12 cellular contexts compared by ENCODE assay signal in the genomic region with DNA sequence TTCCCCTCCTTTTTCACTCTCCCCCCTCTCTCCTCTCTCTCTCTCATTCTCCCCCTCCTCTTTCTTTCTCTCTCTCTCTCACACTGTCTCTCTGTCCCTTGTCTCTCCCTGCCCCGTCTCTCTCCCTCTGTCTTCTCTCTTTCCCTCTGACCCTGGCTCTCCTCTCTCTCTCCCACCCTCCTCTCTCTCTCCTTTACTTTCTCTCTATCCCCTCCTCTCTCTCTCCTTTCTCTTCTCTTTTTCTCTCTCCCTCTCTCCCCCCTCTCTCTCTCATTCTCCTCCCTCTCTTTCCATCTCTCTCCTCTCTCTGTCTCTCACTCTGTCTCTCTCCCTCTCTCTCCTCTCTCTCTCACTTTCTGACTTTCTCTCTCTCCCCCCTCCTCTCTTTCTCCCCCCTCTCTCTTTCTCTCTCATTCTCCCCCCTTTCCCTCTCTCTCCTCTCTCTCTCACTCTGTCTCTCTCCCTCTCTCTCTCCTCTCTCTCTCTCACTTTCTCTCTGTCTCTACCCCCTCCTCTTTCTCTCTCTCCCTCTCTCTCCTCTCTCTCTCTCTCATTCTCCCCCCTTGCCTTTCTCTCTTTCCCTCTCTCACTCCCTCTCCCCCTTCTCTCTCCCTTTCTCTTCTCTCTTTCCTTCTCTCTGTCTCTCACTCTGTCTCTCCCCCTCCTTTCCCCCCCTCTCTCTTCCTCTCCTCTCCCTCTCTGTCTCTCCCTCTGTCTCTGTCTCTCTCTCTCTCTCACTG. TPM values are rescaled to one million over a fixed set of nuclear protein-coding genes. Genes with fewer than 3 reads are reported as not detected.
DNase-seq lines count a peak whose midpoint lies in the region; ATAC-seq, FAIRE-seq and TF ChIP-seq lines count a peak whose summit lies in the region.
"Had no signal": no experiment of that assay in that cellular context is flagged by ENCODE, and none has a peak within 500 bp of the region (broad histone marks: within the 10 kb centered on the region; RNA-seq: fewer than 3 reads in every experiment).

No MANE protein-coding gene starts in this region.

- no peak overlapping the region for H3K9ac ChIP-seq in iPS-20b (ENCODE audit: low read depth, low read length)

- no peaks in the 10 kb centered on the region for H3K9me3 Mint-ChIP-seq in stimulated activated naive CD8-positive, alpha-beta T cell treated with anti-CD3 and anti-CD28 coated beads, Interleukin-15, Interleukin-2, amounts not matched to agents 100 ng/mL and 50 ng/mL, for 24 hours
- H3K9me3 Mint-ChIP-seq in activated T-helper 1 cell treated with anti-CD3 and anti-CD28 coated beads, Interleukin-12 subunit alpha, Interleukin-12 subunit beta, Interleukin-2, Interleukin-4 antibody, amounts not matched to agents 30 ng/mL and 10 ng/mL and 1 ng/mL, durations not matched to agents 14 hours and 24 hours and 36 hours = no peaks in the 10 kb centered on the region
- H3K9me3 Mint-ChIP-seq in type B pancreatic cell = no peaks in the 10 kb centered on the region
- H3K9me3 Mint-ChIP-seq: HFFc6 had no signal

- H3K36me3 ChIP-seq in iPS-20b (ENCODE audit: insufficient read depth, low read depth, low read length) (no peaks in the 10 kb centered on the region), small intestine (ENCODE audit: control insufficient read depth in 2 of 2, insufficient read depth in 2 of 2, low read length in 2 of 2) (no peaks in the 10 kb centered on the region)
- H3K36me3 ChIP-seq: BE2C had no signal

- no peaks in the 10 kb centered on the region for H3K36me3 Mint-ChIP-seq in stimulated activated naive CD8-positive, alpha-beta T cell treated with anti-CD3 and anti-CD28 coated beads, Interleukin-15, Interleukin-2, amounts not matched to agents 100 ng/mL and 50 ng/mL, for 24 hours (ENCODE audit: low read depth)
- H3K36me3 Mint-ChIP-seq in activated T-helper 1 cell treated with anti-CD3 and anti-CD28 coated beads, Interleukin-12 subunit alpha, Interleukin-12 subunit beta, Interleukin-2, Interleukin-4 antibody, amounts not matched to agents 30 ng/mL and 10 ng/mL and 1 ng/mL, durations not matched to agents 14 hours and 24 hours and 36 hours (ENCODE audit: low read depth) = no peaks in the 10 kb centered on the region
- H3K36me3 Mint-ChIP-seq in type B pancreatic cell = no peaks in the 10 kb centered on the region

- H3K4me1 Mint-ChIP-seq in stimulated activated naive CD8-positive, alpha-beta T cell treated with anti-CD3 and anti-CD28 coated beads, Interleukin-15, Interleukin-2, amounts not matched to agents 100 ng/mL and 50 ng/mL, for 24 hours (ENCODE audit: low read depth) = peaks cover 4% of the 10 kb centered on the region
- no peaks in the 10 kb centered on the region for H3K4me1 Mint-ChIP-seq in activated T-helper 1 cell treated with anti-CD3 and anti-CD28 coated beads, Interleukin-12 subunit alpha, Interleukin-12 subunit beta, Interleukin-2, Interleukin-4 antibody, amounts not matched to agents 30 ng/mL and 10 ng/mL and 1 ng/mL, durations not matched to agents 14 hours and 24 hours and 36 hours (ENCODE audit: low read depth)
- peaks cover 10% of the 10 kb centered on the region for H3K4me1 Mint-ChIP-seq in type B pancreatic cell (ENCODE audit: unreplicated experiment)

- H3K27ac Mint-ChIP-seq in stimulated activated naive CD8-positive, alpha-beta T cell treated with anti-CD3 and anti-CD28 coated beads, Interleukin-15, Interleukin-2, amounts not matched to agents 100 ng/mL and 50 ng/mL, for 24 hours = no peak overlapping the region
- no peak overlapping the region for H3K27ac Mint-ChIP-seq in activated T-helper 1 cell treated with anti-CD3 and anti-CD28 coated beads, Interleukin-12 subunit alpha, Interleukin-12 subunit beta, Interleukin-2, Interleukin-4 antibody, amounts not matched to agents 30 ng/mL and 10 ng/mL and 1 ng/mL, durations not matched to agents 14 hours and 24 hours and 36 hours
- H3K27ac Mint-ChIP-seq in type B pancreatic cell = peak overlapping the region; percentile 83
- H3K27ac Mint-ChIP-seq: HFFc6 had no signal

- H3K27me3 Mint-ChIP-seq in stimulated activated naive CD8-positive, alpha-beta T cell treated with anti-CD3 and anti-CD28 coated beads, Interleukin-15, Interleukin-2, amounts not matched to agents 100 ng/mL and 50 ng/mL, for 24 hours = peaks cover 74% of the 10 kb centered on the region
- peaks cover 48% of the 10 kb centered on the region for H3K27me3 Mint-ChIP-seq in activated T-helper 1 cell treated with anti-CD3 and anti-CD28 coated beads, Interleukin-12 subunit alpha, Interleukin-12 subunit beta, Interleukin-2, Interleukin-4 antibody, amounts not matched to agents 30 ng/mL and 10 ng/mL and 1 ng/mL, durations not matched to agents 14 hours and 24 hours and 36 hours (ENCODE audit: insufficient read depth)
- H3K27me3 Mint-ChIP-seq in type B pancreatic cell = peaks cover 75% of the 10 kb centered on the region

- WGBS in small intestine, 3 donors = 21 to 46% (median 45%) methylated on average over 1 of the region's 1 CpG

- no peak overlapping the region for H3K27ac ChIP-seq in iPS-20b (ENCODE audit: low read length)
- peak overlapping the region in 1 of 2 donors; percentile 48 for H3K27ac ChIP-seq in small intestine (ENCODE audit: low read depth in 1 of 2, low read length in 1 of 2)

- intact Hi-C loops in activated T-helper 1 cell treated with anti-CD3 and anti-CD28 coated beads, Interleukin-12 subunit alpha, Interleukin-12 subunit beta, Interleukin-2, Interleukin-4 antibody, amounts not matched to agents 30 ng/mL and 10 ng/mL and 1 ng/mL, durations not matched to agents 14 hours and 24 hours and 36 hours (cut with micrococcal nuclease) = no loop called here

- DNase-seq in stimulated activated naive CD8-positive, alpha-beta T cell treated with anti-CD3 and anti-CD28 coated beads, Interleukin-15, Interleukin-2, amounts not matched to agents 100 U/mL and 50 U/mL, for 24 hours = no peak
- DNase-seq in activated T-helper 1 cell treated with anti-CD3 and anti-CD28 coated beads, Interleukin-12 subunit alpha, Interleukin-12 subunit beta, Interleukin-2, Interleukin-4 antibody, amounts not matched to agents 30 ng/mL and 10 ng/mL and 1 ng/mL, durations not matched to agents 14 hours and 24 hours and 36 hours (ENCODE audit: low spot score) = no peak
- DNase-seq in type B pancreatic cell (ENCODE audit: extremely low spot score, unreplicated experiment) (no peak), small intestine (no peak), NCI-H187 (lab: John Stamatoyannopoulos, UW) (no peak)
- no peak for DNase-seq in stimulated activated CD4-positive, alpha-beta T cell treated with anti-CD3 and anti-CD28 coated beads, Interleukin-2, amount 100 ng/mL, for 24 hours
- DNase-seq: BE2C; HFFc6; NK-92 treated with Interleukin-12 subunit alpha and Interleukin-12 subunit beta, amount 100 ng/mL, for 24 hours had no signal

- H3K9me3 ChIP-seq in iPS-20b (ENCODE audit: insufficient read depth, low read depth, low read length) (no peaks in the 10 kb centered on the region), small intestine (ENCODE audit: control insufficient read depth, low read depth) (no peaks in the 10 kb centered on the region)
- H3K9me3 ChIP-seq: BE2C had no signal

- H3K4me3 Mint-ChIP-seq in stimulated activated naive CD8-positive, alpha-beta T cell treated with anti-CD3 and anti-CD28 coated beads, Interleukin-15, Interleukin-2, amounts not matched to agents 100 ng/mL and 50 ng/mL, for 24 hours = peak overlapping the region; percentile 14
- H3K4me3 Mint-ChIP-seq in activated T-helper 1 cell treated with anti-CD3 and anti-CD28 coated beads, Interleukin-12 subunit alpha, Interleukin-12 subunit beta, Interleukin-2, Interleukin-4 antibody, amounts not matched to agents 30 ng/mL and 10 ng/mL and 1 ng/mL, durations not matched to agents 14 hours and 24 hours and 36 hours = peak overlapping the region; percentile 13
- H3K4me3 Mint-ChIP-seq in type B pancreatic cell = peak overlapping the region; percentile 68
- H3K4me3 Mint-ChIP-seq: HFFc6 had no signal

- H3K4me3 ChIP-seq in iPS-20b (ENCODE audit: low read length) (peak overlapping the region; percentile 68; the same call in 1 of the 2 replicates), small intestine (ENCODE audit: low read depth in 1 of 2, low read length in 2 of 2) (no peak overlapping the region)

- no peak for FAIRE-seq in small intestine (lab: Jason Lieb, UNC)
- FAIRE-seq: astrocyte had no signal

- peaks cover 66% of the 10 kb centered on the region for H3K27me3 ChIP-seq in iPS-20b (ENCODE audit: insufficient read depth, low read length)
- peaks cover 0 to 9% of the 10 kb centered on the region in 2 donors for H3K27me3 ChIP-seq in small intestine (ENCODE audit: control insufficient read depth in 2 of 2, insufficient read depth in 2 of 2, low read length in 2 of 2)

- TF ChIP-seq CTCF in type B pancreatic cell (conservative IDR thresholded peaks at IDR 0.05) = no peak

- H3K4me1 ChIP-seq in iPS-20b (ENCODE audit: insufficient read depth, low read length) = peaks cover 4% of the 10 kb centered on the region; the same call in 1 of the 2 replicates
- peaks cover 0 to 3% of the 10 kb centered on the region in 2 donors for H3K4me1 ChIP-seq in small intestine (ENCODE audit: control insufficient read depth in 2 of 2, insufficient read depth in 1 of 2, low read depth in 1 of 2, low read length in 1 of 2)
- H3K4me1 ChIP-seq: BE2C had no signal

- no peak for ATAC-seq in stimulated activated naive CD8-positive, alpha-beta T cell treated with anti-CD3 and anti-CD28 coated beads, Interleukin-15, Interleukin-2, amounts not matched to agents 100 U/mL and 50 U/mL, for 24 hours

RNA-seq across cellular contexts. Expression of a gene that starts 18.9 kb away (rescaled TPM):
- total RNA-seq in activated T-helper 1 cell treated with anti-CD3 and anti-CD28 coated beads, Interleukin-12 subunit alpha, Interleukin-12 subunit beta, Interleukin-2, Interleukin-4 antibody, amounts not matched to agents 30 ng/mL and 10 ng/mL and 1 ng/mL, durations not matched to agents 14 hours and 24 hours and 36 hours = 0.18 and 0.34 TPM in 2 replicates
- total RNA-seq in type B pancreatic cell (ENCODE audit: low replicate concordance) = 3.8 and 12.9 TPM in 2 replicates
- polyA plus RNA-seq in small intestine = 1 to 10 TPM; 2.6 to 3.8 (median 2.7) TPM

RNA-seq across cellular contexts. Expression of a gene that starts 24.4 kb away (rescaled TPM):
- not detected in 2 replicates for total RNA-seq in activated T-helper 1 cell treated with anti-CD3 and anti-CD28 coated beads, Interleukin-12 subunit alpha, Interleukin-12 subunit beta, Interleukin-2, Interleukin-4 antibody, amounts not matched to agents 30 ng/mL and 10 ng/mL and 1 ng/mL, durations not matched to agents 14 hours and 24 hours and 36 hours
- total RNA-seq in type B pancreatic cell (ENCODE audit: low replicate concordance) = 27.8 and 35.6 TPM in 2 replicates
- 100 to 1,000 TPM in 2 of 3 donors, 10 to 100 TPM in 1; 95.8 to 208 (median 138) TPM for polyA plus RNA-seq in small intestine
- total RNA-seq: HFFc6 had no signal

RNA-seq across cellular contexts. Expression of a gene that starts 34.5 kb away (rescaled TPM):
- total RNA-seq in activated T-helper 1 cell treated with anti-CD3 and anti-CD28 coated beads, Interleukin-12 subunit alpha, Interleukin-12 subunit beta, Interleukin-2, Interleukin-4 antibody, amounts not matched to agents 30 ng/mL and 10 ng/mL and 1 ng/mL, durations not matched to agents 14 hours and 24 hours and 36 hours = 11.2 and 11.6 TPM in 2 replicates
- 14.7 and 15.0 TPM in 2 replicates for total RNA-seq in type B pancreatic cell (ENCODE audit: low replicate concordance)
- polyA plus RNA-seq in small intestine = 10 to 100 TPM in 1 of 3 donors, 1 to 10 TPM in 2; 6.0 to 10.4 (median 6.8) TPM

RNA-seq across cellular contexts. Expression of a gene that starts 34.6 kb away (rescaled TPM):
- total RNA-seq in activated T-helper 1 cell treated with anti-CD3 and anti-CD28 coated beads, Interleukin-12 subunit alpha, Interleukin-12 subunit beta, Interleukin-2, Interleukin-4 antibody, amounts not matched to agents 30 ng/mL and 10 ng/mL and 1 ng/mL, durations not matched to agents 14 hours and 24 hours and 36 hours = 128 and 138 TPM in 2 replicates
- 65.8 and 68.4 TPM in 2 replicates for total RNA-seq in type B pancreatic cell (ENCODE audit: low replicate concordance)
- 10 to 100 TPM; 37.8 to 90.0 (median 50.5) TPM for polyA plus RNA-seq in small intestine

Comparison
In these comparisons a context has a peak if more than half of its experiments do, and no peak if none do; other contexts are left out.
1. H3K4me3 Mint-ChIP-seq: peak in every context shown above with its lines; median percentile 68 in type B pancreatic cell; 14 in stimulated activated naive CD8-positive, alpha-beta T cell treated with anti-CD3 and anti-CD28 coated beads, Interleukin-15, Interleukin-2, amounts not matched to agents 100 ng/mL and 50 ng/mL, for 24 hours; 13 in activated T-helper 1 cell treated with anti-CD3 and anti-CD28 coated beads, Interleukin-12 subunit alpha, Interleukin-12 subunit beta, Interleukin-2, Interleukin-4 antibody, amounts not matched to agents 30 ng/mL and 10 ng/mL and 1 ng/mL, durations not matched to agents 14 hours and 24 hours and 36 hours.
2. RNA of a gene that starts 24.4 kb away (total RNA-seq): 27.8 to 35.6 TPM in type B pancreatic cell; not detected in activated T-helper 1 cell treated with anti-CD3 and anti-CD28 coated beads, Interleukin-12 subunit alpha, Interleukin-12 subunit beta, Interleukin-2, Interleukin-4 antibody, amounts not matched to agents 30 ng/mL and 10 ng/mL and 1 ng/mL, durations not matched to agents 14 hours and 24 hours and 36 hours; every median in the first group is over 10 times any median in the second.